In the genomic region with DNA sequence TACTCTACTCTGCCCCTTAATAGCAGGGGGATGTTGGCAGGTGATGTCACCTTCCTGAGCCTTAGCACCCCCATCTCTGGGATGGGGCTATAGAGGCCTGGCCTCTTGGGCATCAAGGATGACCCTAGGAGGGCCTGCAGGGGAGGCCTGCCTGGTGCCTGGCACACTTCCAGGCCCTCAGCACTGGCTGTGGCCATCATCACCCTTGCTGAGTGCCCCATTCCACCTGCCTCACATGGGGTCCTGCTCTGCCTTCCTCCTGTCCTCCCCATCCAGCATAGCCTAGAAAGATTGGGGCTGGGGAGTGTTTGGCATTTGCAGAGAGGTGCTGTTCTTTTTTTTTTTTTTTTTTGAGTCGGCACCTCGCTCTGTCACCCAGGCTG, we compare ENCODE assay signal across 11 cellular contexts. TPM values are rescaled to one million over a fixed set of nuclear protein-coding genes. Genes with fewer than 3 reads are reported as not detected.
DNase-seq lines count a peak whose midpoint lies in the region; ATAC-seq and TF ChIP-seq lines count a peak whose summit lies in the region.
"Had no signal": no experiment of that assay in that cellular context is flagged by ENCODE, and none has a peak within 500 bp of the region (broad histone marks: within the 10 kb centered on the region; RNA-seq: fewer than 3 reads in every experiment).

No MANE protein-coding gene starts in this region.

- no peak overlapping the region for H4K8ac ChIP-seq in mesendoderm (ENCODE audit: low read depth, low read length)

- peak overlapping the region; percentile 95 for H3K27ac Mint-ChIP-seq in activated B cell treated with CpG ODN at 0.5 μM for 24 hours
- H3K27ac Mint-ChIP-seq in stimulated activated naive B cell treated with anti-CD40 and anti-IgM and Interleukin-4, amounts not matched to agents 10 μg/mL and 1 μg/mL and 100 μg/mL, for 72 hours = peak overlapping the region; percentile 94

- no peak for TF ChIP-seq CTCF in HEK293 (tag by site-specific recombination; IDR thresholded peaks at IDR 0.05)
- no peak for TF ChIP-seq CTCF in activated B cell treated with CpG ODN at 0.5 μM for 24 hours (IDR thresholded peaks at IDR 0.05)
- TF ChIP-seq CTCF in esophagus squamous epithelium (IDR thresholded peaks at IDR 0.05) = no peak

- H2AK5ac ChIP-seq in mesendoderm (ENCODE audit: low read length) = no peak overlapping the region

- CTCF ChIA-PET in HEK293 (lab: Yijun Ruan, JAX) = no interaction called here
- CTCF ChIA-PET in activated B cell treated with CpG ODN at 0.5 μM for 24 hours (lab: Charles Lee) = no interaction called here
- CTCF ChIA-PET in HEK293T (lab: Yijun Ruan, JAX) = no interaction called here

- H3K27me3 ChIP-seq in esophagus squamous epithelium = no peaks in the 10 kb centered on the region
- H3K27me3 ChIP-seq in mesendoderm (ENCODE audit: insufficient read depth, low read length, poor library complexity) = no peaks in the 10 kb centered on the region

- no peaks in the 10 kb centered on the region for H3K9me3 Mint-ChIP-seq in activated B cell treated with CpG ODN at 0.5 μM for 24 hours
- H3K9me3 Mint-ChIP-seq in stimulated activated naive B cell treated with anti-CD40 and anti-IgM and Interleukin-4, amounts not matched to agents 10 μg/mL and 1 μg/mL and 100 μg/mL, for 72 hours = no peaks in the 10 kb centered on the region

- no peak for ATAC-seq in activated B cell treated with CpG ODN at 0.5 μM for 24 hours (ENCODE audit: low read depth)
- ATAC-seq in stimulated activated naive B cell treated with anti-CD40 and anti-IgM and Interleukin-4, amounts not matched to agents 10 μg/mL and 1 μg/mL and 100 μg/mL, for 72 hours (replicated peaks) = no peak
- no peak; the same call in 1 of the 3 replicates for ATAC-seq in SK-N-SH treated with all-trans-retinoic acid at 6 μM for 48 hours

- H2BK15ac ChIP-seq in mesendoderm (replicated peaks; ENCODE audit: low read depth) = no peak overlapping the region

- no peak overlapping the region for H3K56ac ChIP-seq in mesendoderm (ENCODE audit: low read length)

- no peak for DNase-seq in activated B cell treated with CpG ODN at 0.5 μM for 24 hours
- DNase-seq in esophagus squamous epithelium (lab: John Stamatoyannopoulos, UW) = no peak
- DNase-seq in stimulated activated naive B cell treated with anti-CD40 and anti-IgM and Interleukin-4, amounts not matched to agents 10 μg/mL and 1 μg/mL and 100 μg/mL, for 72 hours = no peak
- no peak for DNase-seq in mesendoderm
- no peak for DNase-seq in HEK293T (ENCODE audit: extremely low spot score)
- DNase-seq: midbrain, NCI-H146, OCI-M1 had no signal

- POLR2A ChIA-PET in HEK293 (lab: Yijun Ruan, JAX) = interaction anchor here (0.6 to 0.9 kb wide), 2 partner anchors 9 to 13 kb away, joined by 3 to 4 read pairs; no protein-coding TSS in a partner anchor
- POLR2A ChIA-PET in activated B cell treated with CpG ODN at 0.5 μM for 24 hours (lab: Charles Lee) = interaction anchor here (0.6 to 1.4 kb wide), 2 partner anchors 18 to 249 kb away, joined by 3 read pairs; a partner anchor contains a TSS
- POLR2A ChIA-PET in HEK293T (lab: Yijun Ruan, JAX) = no interaction called here

- whole genome bisulfite sequencing in esophagus squamous epithelium, 2 donors = 66% methylated on average over 2 of the region's 2 CpGs; no CpG with 5 or more reads in 1 of the 2 donors
- WGBS in mesendoderm (ENCODE audit: extremely low coverage, insufficient coverage, low lambda C conversion rate) = no CpG with 5 or more reads among the region's 2 CpGs

- H3K36me3 Mint-ChIP-seq in activated B cell treated with CpG ODN at 0.5 μM for 24 hours (ENCODE audit: low read depth) = peaks cover 13% of the 10 kb centered on the region
- H3K36me3 Mint-ChIP-seq in stimulated activated naive B cell treated with anti-CD40 and anti-IgM and Interleukin-4, amounts not matched to agents 10 μg/mL and 1 μg/mL and 100 μg/mL, for 72 hours = peaks cover 12 to 14% of the 10 kb centered on the region in 2 donors

- no peak overlapping the region for H3K23ac ChIP-seq in mesendoderm (ENCODE audit: low read length)

- no peak overlapping the region for H3K9ac ChIP-seq in mesendoderm (ENCODE audit: low read length)
- H3K9ac ChIP-seq: GM23248 had no signal

- H3K27ac ChIP-seq in HEK293 (ENCODE audit: extremely low read depth, low read depth, low read length) (no peak overlapping the region), esophagus squamous epithelium (peak overlapping the region; percentile 91 to 100 (median 97)), mesendoderm (ENCODE audit: low read depth, low read length) (no peak overlapping the region)

- TF ChIP-seq POLR2A in esophagus squamous epithelium (IDR thresholded peaks at IDR 0.05) = no peak

- H3K9me3 ChIP-seq in HEK293 (ENCODE audit: control insufficient read depth, insufficient read depth, low read depth, low read length) (no peaks in the 10 kb centered on the region), esophagus squamous epithelium (no peaks in the 10 kb centered on the region)

- intact Hi-C loops in activated B cell treated with CpG ODN at 0.5 μM for 24 hours (cut with micrococcal nuclease) = loop anchor here (2.0 kb wide), 1 partner anchor 40 kb away; no protein-coding TSS in a partner anchor
- intact Hi-C loops in esophagus squamous epithelium (cut with DNase I) = no loop called here

- H3K4me3 Mint-ChIP-seq in activated B cell treated with CpG ODN at 0.5 μM for 24 hours = no peak overlapping the region
- no peak overlapping the region for H3K4me3 Mint-ChIP-seq in stimulated activated naive B cell treated with anti-CD40 and anti-IgM and Interleukin-4, amounts not matched to agents 10 μg/mL and 1 μg/mL and 100 μg/mL, for 72 hours

- no peak overlapping the region for H3K4ac ChIP-seq in mesendoderm (ENCODE audit: low read depth, low read length)

- no peak overlapping the region for H3K18ac ChIP-seq in mesendoderm (ENCODE audit: low read length)

- H2BK120ac ChIP-seq in mesendoderm (ENCODE audit: low read depth, low read length) = no peak overlapping the region

- no peak overlapping the region for H4K5ac ChIP-seq in mesendoderm (ENCODE audit: low read length)

- H3K36me3 ChIP-seq in HEK293 (ENCODE audit: control insufficient read depth in 2 of 2, insufficient read depth in 1 of 2, low read length in 2 of 2) = peaks cover 0 to 30% of the 10 kb centered on the region in 2 experiments; a peak in 2 of 3 replicates
- H3K36me3 ChIP-seq in esophagus squamous epithelium = peaks cover 11 to 50% (median 13%) of the 10 kb centered on the region in 3 donors
- H3K36me3 ChIP-seq in mesendoderm (ENCODE audit: control insufficient read depth, insufficient read depth, low read length) = peaks cover 7% of the 10 kb centered on the region

- peaks cover 47% of the 10 kb centered on the region for H3K4me1 Mint-ChIP-seq in activated B cell treated with CpG ODN at 0.5 μM for 24 hours
- H3K4me1 Mint-ChIP-seq in stimulated activated naive B cell treated with anti-CD40 and anti-IgM and Interleukin-4, amounts not matched to agents 10 μg/mL and 1 μg/mL and 100 μg/mL, for 72 hours = peaks cover 34 to 40% of the 10 kb centered on the region in 2 donors

- peaks cover 12% of the 10 kb centered on the region for H3K79me1 ChIP-seq in mesendoderm (ENCODE audit: low read length)

- H3K4me1 ChIP-seq in HEK293 (ENCODE audit: control insufficient read depth, insufficient read depth, low read length) (no peaks in the 10 kb centered on the region), esophagus squamous epithelium (peaks cover 59 to 77% (median 59%) of the 10 kb centered on the region in 3 donors), mesendoderm (ENCODE audit: control insufficient read depth, low read depth, low read length) (no peaks in the 10 kb centered on the region)

- no peak overlapping the region for H3K4me3 ChIP-seq in HEK293 (ENCODE audit: low read depth, low read length)
- H3K4me3 ChIP-seq in esophagus squamous epithelium = no peak overlapping the region
- no peak overlapping the region for H3K4me3 ChIP-seq in mesendoderm (ENCODE audit: low read length)
- H3K4me3 ChIP-seq: GM23248 had no signal

- H3K4me2 ChIP-seq in mesendoderm (ENCODE audit: low read length) = no peak overlapping the region

- H2BK5ac ChIP-seq in mesendoderm (ENCODE audit: low read length) = no peak overlapping the region

- peaks cover 12% of the 10 kb centered on the region for H3K79me2 ChIP-seq in mesendoderm (ENCODE audit: control insufficient read depth, insufficient read depth, low read length)

- H3K27me3 Mint-ChIP-seq in activated B cell treated with CpG ODN at 0.5 μM for 24 hours = no peaks in the 10 kb centered on the region
- no peaks in the 10 kb centered on the region for H3K27me3 Mint-ChIP-seq in stimulated activated naive B cell treated with anti-CD40 and anti-IgM and Interleukin-4, amounts not matched to agents 10 μg/mL and 1 μg/mL and 100 μg/mL, for 72 hours

TF ChIP-seq in HEK293, 187 proteins besides CTCF, POLR2A, EP300 and RAD21 (continues in another document):
- TF ChIP-seq ZNF626 (tag by site-specific recombination; IDR thresholded peaks at IDR 0.05) = no peak
- peak; percentile 97 for TF ChIP-seq GLIS1 (tag by site-specific recombination; IDR thresholded peaks at IDR 0.05)

TF ChIP-seq in SK-N-SH treated with all-trans-retinoic acid at 6 μM for 48 hours, 23 proteins besides CTCF, POLR2A, EP300 and RAD21 (continues in another document):
- no peak for TF ChIP-seq ZC3H10 (CRISPR knock-in tag; IDR thresholded peaks at IDR 0.05)

TF ChIP-seq in HEK293T, 16 proteins besides CTCF, POLR2A, EP300 and RAD21 (continues in another document):
- TF ChIP-seq SUZ12 (IDR thresholded peaks at IDR 0.05) = no peak
- TF ChIP-seq FOXK2 (IDR thresholded peaks at IDR 0.05) = no peak
- no peak for TF ChIP-seq FOXM1 (IDR thresholded peaks at IDR 0.05; ENCODE audit: borderline replicate concordance)
- TF ChIP-seq NFRKB (IDR thresholded peaks at IDR 0.05) = no peak

RNA-seq across cellular contexts. Expression of a gene that starts 17.7 kb away (rescaled TPM):
- total RNA-seq in activated B cell treated with CpG ODN at 0.5 μM for 24 hours (0.86 and 1.0 TPM in 2 replicates), esophagus squamous epithelium (10 to 100 TPM in 3 of 4 donors, 1 to 10 TPM in 1; 3.7 to 34.0 (median 23.0) TPM)
- 9.4 TPM for polyA plus RNA-seq in mesendoderm (2013, experiment 1 of 2)
- polyA plus RNA-seq in mesendoderm (2013, experiment 2 of 2) = 8.5 TPM

RNA-seq across cellular contexts. Expression of a gene that starts 21.1 kb away (rescaled TPM):
- total RNA-seq in activated B cell treated with CpG ODN at 0.5 μM for 24 hours (9.0 and 10.4 TPM in 2 replicates), esophagus squamous epithelium (100 to 1,000 TPM in 3 of 4 donors, 10 to 100 TPM in 1; 70.0 to 153 (median 122) TPM)
- polyA plus RNA-seq in mesendoderm (2013, experiment 1 of 2) = 52.4 TPM
- 53.7 TPM for polyA plus RNA-seq in mesendoderm (2013, experiment 2 of 2)

RNA-seq across cellular contexts. Expression of a gene that starts 21.3 kb away (rescaled TPM):
- 2.0 and 4.3 TPM in 2 replicates for total RNA-seq in activated B cell treated with CpG ODN at 0.5 μM for 24 hours
- total RNA-seq in esophagus squamous epithelium = 1 to 10 TPM; 4.0 to 9.4 (median 5.7) TPM
- 4.8 TPM for polyA plus RNA-seq in mesendoderm (2013, experiment 1 of 2)
- polyA plus RNA-seq in mesendoderm (2013, experiment 2 of 2) = 5.4 TPM

RNA-seq across cellular contexts. Expression of a gene that starts 44.3 kb away (rescaled TPM):
- total RNA-seq in activated B cell treated with CpG ODN at 0.5 μM for 24 hours = 9.0 and 10.3 TPM in 2 replicates
- 10 to 100 TPM; 12.8 to 21.2 (median 16.2) TPM for total RNA-seq in esophagus squamous epithelium
- 17.4 TPM for polyA plus RNA-seq in mesendoderm (2013, experiment 1 of 2)
- polyA plus RNA-seq in mesendoderm (2013, experiment 2 of 2) = 17.8 TPM

RNA-seq across cellular contexts. Expression of a gene that starts 44.4 kb away (rescaled TPM):
- 76.9 and 103 TPM in 2 replicates for total RNA-seq in activated B cell treated with CpG ODN at 0.5 μM for 24 hours
- total RNA-seq in esophagus squamous epithelium = 10 to 100 TPM; 61.0 to 78.6 (median 67.1) TPM
- 41.8 TPM for polyA plus RNA-seq in mesendoderm (2013, experiment 1 of 2)
- 41.3 TPM for polyA plus RNA-seq in mesendoderm (2013, experiment 2 of 2)

Comparison
In these comparisons a context has a peak if more than half of its experiments do, and no peak if none do; other contexts are left out.
1. H3K27ac ChIP-seq: peak in esophagus squamous epithelium (4 of 4); none in HEK293 (single experiment) and mesendoderm (single experiment).